Comparison of ENCODE assay signal across 15 cellular contexts in genomic region chr5:27403248-27403882, GRCh38.
DNase-seq lines count a peak whose midpoint lies in the region; ATAC-seq, FAIRE-seq and TF ChIP-seq lines count a peak whose summit lies in the region.
"Had no signal": no experiment of that assay in that cellular context is flagged by ENCODE, and none has a peak within 500 bp of the region (broad histone marks: within the 10 kb centered on the region; RNA-seq: fewer than 3 reads in every experiment).

No MANE protein-coding gene starts in this region.

- no peaks in the 10 kb centered on the region for H3K79me2 ChIP-seq in GM23338 (replicated peaks; ENCODE audit: insufficient read depth)
- no peaks in the 10 kb centered on the region for H3K79me2 ChIP-seq in astrocyte (ENCODE audit: insufficient read depth, low read length)

- H3F3A ChIP-seq in GM23338 (replicated peaks; ENCODE audit: low read depth): no peaks in the 10 kb centered on the region

- H3K9me3 Mint-ChIP-seq in GM23338 (peaks cover 8% of the 10 kb centered on the region; the same call in 2 of the 3 replicates), astrocyte (ENCODE audit: unreplicated experiment) (peaks cover 3% of the 10 kb centered on the region)
- peaks cover 11 to 30% (median 20%) of the 10 kb centered on the region in 5 donors for H3K9me3 Mint-ChIP-seq in CD8-positive, alpha-beta memory T cell

- H3K9me3 ChIP-seq in astrocyte (ENCODE audit: insufficient read depth, low read depth, low read length): no peaks in the 10 kb centered on the region
- no peaks in the 10 kb centered on the region for H3K9me3 ChIP-seq in neuronal stem cell (replicated peaks in 1 of 2; ENCODE audit: control insufficient read depth in 2 of 2, insufficient read depth in 1 of 2, low read depth in 1 of 2, low read length in 2 of 2)
- no peaks in the 10 kb centered on the region for H3K9me3 ChIP-seq in CD8-positive, alpha-beta memory T cell (ENCODE audit: low read length)
- H3K9me3 ChIP-seq: testis had no signal

- H3K4me3 Mint-ChIP-seq in GM23338: no peak overlapping the region
- H3K4me3 Mint-ChIP-seq in astrocyte (ENCODE audit: unreplicated experiment): no peak overlapping the region
- no peak overlapping the region for H3K4me3 Mint-ChIP-seq in CD8-positive, alpha-beta memory T cell
- H3K4me3 Mint-ChIP-seq: activated CD4-positive, alpha-beta T cell treated with anti-CD3 and anti-CD28 coated beads, Interleukin-2, amount 10 ng/mL, durations not matched to agents 7 days and 5 days; natural killer cell had no signal

- H3K4me1 Mint-ChIP-seq in GM23338 (no peaks in the 10 kb centered on the region), astrocyte (ENCODE audit: low read depth, unreplicated experiment) (peaks cover 3% of the 10 kb centered on the region)
- no peaks in the 10 kb centered on the region for H3K4me1 Mint-ChIP-seq in CD8-positive, alpha-beta memory T cell
- H3K4me1 Mint-ChIP-seq: activated CD4-positive, alpha-beta T cell treated with anti-CD3 and anti-CD28 coated beads, Interleukin-2, amount 10 ng/mL, durations not matched to agents 7 days and 5 days; natural killer cell had no signal

- POLR2A ChIA-PET in CD8-positive, alpha-beta memory T cell (lab: Charles Lee): no interaction called here

- no peaks in the 10 kb centered on the region for H4K20me1 ChIP-seq in GM23338 (replicated peaks; ENCODE audit: insufficient read depth)
- no peaks in the 10 kb centered on the region for H4K20me1 ChIP-seq in astrocyte (ENCODE audit: insufficient read depth, low read length)

- H3K79me1 ChIP-seq in neuronal stem cell (ENCODE audit: low read depth, low read length): no peaks in the 10 kb centered on the region

- H3K4me3 ChIP-seq in GM23338: no peak overlapping the region
- H3K4me3 ChIP-seq in astrocyte (ENCODE audit: insufficient read depth, low read depth, low read length): no peak overlapping the region
- no peak overlapping the region for H3K4me3 ChIP-seq in neuronal stem cell (ENCODE audit: low read length in 2 of 2)
- H3K4me3 ChIP-seq in CD8-positive, alpha-beta memory T cell (ENCODE audit: low read length): no peak overlapping the region
- H3K4me3 ChIP-seq: testis had no signal

- no peak overlapping the region for H2BK12ac ChIP-seq in neuronal stem cell (ENCODE audit: low read length)

- H3K27ac ChIP-seq in GM23338 (ENCODE audit: low read depth): no peak overlapping the region
- no peak overlapping the region for H3K27ac ChIP-seq in astrocyte (ENCODE audit: low read depth, low read length)
- no peak overlapping the region for H3K27ac ChIP-seq in neuronal stem cell (replicated peaks; ENCODE audit: low read length)
- no peak overlapping the region for H3K27ac ChIP-seq in CD8-positive, alpha-beta memory T cell (ENCODE audit: low read depth, low read length)
- H3K27ac ChIP-seq: testis had no signal

- H3K27me3 ChIP-seq in GM23338 (ENCODE audit: insufficient read depth) (no peaks in the 10 kb centered on the region), astrocyte (ENCODE audit: insufficient read depth, low read length) (no peaks in the 10 kb centered on the region), neuronal stem cell (ENCODE audit: control insufficient read depth in 3 of 3, insufficient read depth in 3 of 3, low read depth in 1 of 3, low read length in 3 of 3) (no peaks in the 10 kb centered on the region)
- H3K27me3 ChIP-seq in CD8-positive, alpha-beta memory T cell (ENCODE audit: insufficient read depth, low read length, poor library complexity, severe bottlenecking): no peaks in the 10 kb centered on the region
- H3K27me3 ChIP-seq: testis had no signal

- peak overlapping the region; percentile 10; the same call in 1 of the 2 replicates for H3K27ac Mint-ChIP-seq in GM23338
- H3K27ac Mint-ChIP-seq in astrocyte (ENCODE audit: unreplicated experiment): no peak overlapping the region
- no peak overlapping the region for H3K27ac Mint-ChIP-seq in CD8-positive, alpha-beta memory T cell
- H3K27ac Mint-ChIP-seq: activated CD4-positive, alpha-beta T cell treated with anti-CD3 and anti-CD28 coated beads, Interleukin-2, amount 10 ng/mL, durations not matched to agents 7 days and 5 days; natural killer cell had no signal

- no peak overlapping the region for H3K23ac ChIP-seq in neuronal stem cell (ENCODE audit: low read depth, low read length, poor library complexity)

- no peak for TF ChIP-seq CTCF in GM23338 (conservative IDR thresholded peaks at IDR 0.05; ENCODE audit: low read depth in 2 of 2)
- TF ChIP-seq CTCF in astrocyte (IDR thresholded peaks at IDR 0.05; ENCODE audit: insufficient read depth, low read depth, low read length): no peak

- no peak overlapping the region for H2BK15ac ChIP-seq in neuronal stem cell (ENCODE audit: low read length)

- no peak overlapping the region for H2AK5ac ChIP-seq in neuronal stem cell (ENCODE audit: low read depth, low read length)

- no peak overlapping the region for H4K91ac ChIP-seq in neuronal stem cell (ENCODE audit: low read depth, low read length, poor library complexity)

- H3K4me2 ChIP-seq in GM23338: no peak overlapping the region
- H3K4me2 ChIP-seq in astrocyte (ENCODE audit: low read length): peak overlapping the region; percentile 28
- no peak overlapping the region for H3K4me2 ChIP-seq in neuronal stem cell (ENCODE audit: insufficient read depth, low read length, poor library complexity, severe bottlenecking)

- no peak overlapping the region for H2BK120ac ChIP-seq in neuronal stem cell (ENCODE audit: low read depth, low read length)

- H3K36me3 ChIP-seq in GM23338 (ENCODE audit: insufficient read depth) (no peaks in the 10 kb centered on the region), astrocyte (ENCODE audit: insufficient read depth, low read length) (no peaks in the 10 kb centered on the region), neuronal stem cell (replicated peaks in 1 of 2; ENCODE audit: control insufficient read depth in 2 of 2, insufficient read depth in 2 of 2, low read length in 2 of 2) (no peaks in the 10 kb centered on the region)
- no peaks in the 10 kb centered on the region for H3K36me3 ChIP-seq in CD8-positive, alpha-beta memory T cell (ENCODE audit: insufficient read depth, low read length)

- H3K4me1 ChIP-seq in GM23338 (ENCODE audit: insufficient read depth) (no peaks in the 10 kb centered on the region), astrocyte (ENCODE audit: insufficient read depth, low read length) (no peaks in the 10 kb centered on the region), neuronal stem cell (ENCODE audit: control insufficient read depth in 2 of 2, insufficient read depth in 1 of 2, low read depth in 1 of 2, low read length in 2 of 2) (no peaks in the 10 kb centered on the region)
- H3K4me1 ChIP-seq in CD8-positive, alpha-beta memory T cell (ENCODE audit: insufficient read depth, low read length): no peaks in the 10 kb centered on the region
- H3K4me1 ChIP-seq: testis had no signal

- H3K4ac ChIP-seq in neuronal stem cell (ENCODE audit: low read length): no peak overlapping the region

- peak; percentile 4 for DNase-seq in GM23338 (ENCODE audit: low spot score)
- peak; percentile 53 for DNase-seq in NCI-H460 (ENCODE audit: extremely low read depth, low read depth)
- peak; percentile 0 for DNase-seq in astrocyte (ENCODE audit: low read depth)
- DNase-seq in neuronal stem cell (ENCODE audit: low spot score): no peak
- no peak for DNase-seq in activated CD4-positive, alpha-beta T cell treated with anti-CD3 and anti-CD28 coated beads, Interleukin-2, amount 50 U/mL, for 48 hours
- DNase-seq in NCI-H2171 (lab: John Stamatoyannopoulos, UW): no peak
- DNase-seq in CD8-positive, alpha-beta memory T cell: no peak
- DNase-seq: activated CD4-positive, alpha-beta T cell treated with anti-CD3 and anti-CD28 coated beads, Interleukin-2, amount 10 ng/mL, durations not matched to agents 7 days and 5 days; aorta; effector CD8-positive, alpha-beta T cell; kidney glomerular epithelial cell; natural killer cell; NCI-H526; SW 1271; testis had no signal

- H4K8ac ChIP-seq in neuronal stem cell (ENCODE audit: low read depth, low read length): no peak overlapping the region

- H3K14ac ChIP-seq in neuronal stem cell (ENCODE audit: low read length): no peak overlapping the region

- H3K9ac ChIP-seq in astrocyte (ENCODE audit: low read length): no peak overlapping the region
- no peak overlapping the region for H3K9ac ChIP-seq in neuronal stem cell (ENCODE audit: low read depth, low read length, poor library complexity)

- no peak for ATAC-seq in GM23338
- ATAC-seq: natural killer cell had no signal

- no peak for FAIRE-seq in astrocyte (lab: Jason Lieb, UNC)

- H3K27me3 Mint-ChIP-seq in GM23338 (ENCODE audit: insufficient read depth, low read depth, poor library complexity): no peaks in the 10 kb centered on the region
- H3K27me3 Mint-ChIP-seq in astrocyte (ENCODE audit: low read depth, unreplicated experiment): no peaks in the 10 kb centered on the region
- H3K27me3 Mint-ChIP-seq in CD8-positive, alpha-beta memory T cell: no peaks in the 10 kb centered on the region
- H3K27me3 Mint-ChIP-seq: activated CD4-positive, alpha-beta T cell treated with anti-CD3 and anti-CD28 coated beads, Interleukin-2, amount 10 ng/mL, durations not matched to agents 7 days and 5 days had no signal

- no peak overlapping the region for H2BK5ac ChIP-seq in neuronal stem cell (ENCODE audit: low read length)

- peaks cover 2% of the 10 kb centered on the region; the same call in 1 of the 3 replicates for H3K36me3 Mint-ChIP-seq in GM23338 (ENCODE audit: low read depth)
- H3K36me3 Mint-ChIP-seq in astrocyte (ENCODE audit: low read depth, unreplicated experiment): no peaks in the 10 kb centered on the region
- no peaks in the 10 kb centered on the region for H3K36me3 Mint-ChIP-seq in CD8-positive, alpha-beta memory T cell
- H3K36me3 Mint-ChIP-seq: natural killer cell had no signal

- H3K18ac ChIP-seq in neuronal stem cell (ENCODE audit: low read length): no peak overlapping the region

- no peaks in the 10 kb centered on the region for H3K9me2 ChIP-seq in GM23338 (ENCODE audit: insufficient read depth)

- CTCF ChIA-PET in CD8-positive, alpha-beta memory T cell (lab: Charles Lee): no interaction called here

- no peak overlapping the region for H2AFZ ChIP-seq in GM23338
- H2AFZ ChIP-seq in astrocyte (ENCODE audit: low read depth, low read length): peak overlapping the region; percentile 19
- peak overlapping the region; percentile 82 for H2AFZ ChIP-seq in neuronal stem cell (ENCODE audit: low read length)

- no CpG with 5 or more reads among the region's 5 CpGs for WGBS in neuronal stem cell (ENCODE audit: extremely low coverage in 2 of 2, insufficient read length in 2 of 2, insufficient replicate concordance in 1 of 2), 2 donors

TF ChIP-seq in GM23338, 12 proteins besides CTCF, POLR2A, EP300 and RAD21 (continues in another document):
- no peak for TF ChIP-seq CREB1 (CRISPR knock-in tag; IDR thresholded peaks at IDR 0.05; ENCODE audit: low read depth)

Comparison
In these comparisons a context has a peak if more than half of its experiments do, and no peak if none do; other contexts are left out.
1. DNase-seq: peak in GM23338 (single experiment), NCI-H460 (single experiment) and astrocyte (single experiment); none in neuronal stem cell (single experiment), activated CD4-positive, alpha-beta T cell treated with anti-CD3 and anti-CD28 coated beads, Interleukin-2, amount 50 U/mL, for 48 hours (0 of 2), NCI-H2171 (single experiment) and CD8-positive, alpha-beta memory T cell (0 of 5).